ENCODE assay signal across 34 cellular contexts in genomic region chr12:88865537-88865936, GRCh38.
"Had no signal": no experiment of that assay in that cellular context is flagged by ENCODE, and none has a peak within 500 bp of the region (broad histone marks: within the 10 kb centered on the region; RNA-seq: fewer than 3 reads in every experiment).

No MANE protein-coding gene starts in this region.

- ATAC-seq: activated CD8-positive, alpha-beta memory T cell treated with anti-CD3 and anti-CD28 coated beads, Interleukin-2, amount 10 ng/mL, durations not matched to agents 7 days and 5 days; PC-3 had no signal

- H3K9me3 ChIP-seq: Peyer's patch had no signal

- H3K4me3 ChIP-seq: Peyer's patch had no signal

- DNase-seq: activated CD4-positive, alpha-beta memory T cell treated with anti-CD3 and anti-CD28 coated beads, Interleukin-2, amount 10 ng/mL, durations not matched to agents 7 days and 5 days; activated CD4-positive, alpha-beta T cell treated with anti-CD3 and anti-CD28 coated beads for 1 hour; activated CD4-positive, alpha-beta T cell treated with anti-CD3 and anti-CD28 coated beads for 48 hours; activated CD4-positive, CD25-positive, alpha-beta regulatory T cell; activated CD8-positive, alpha-beta memory T cell treated with anti-CD3 and anti-CD28 coated beads for 24 hours; activated CD8-positive, alpha-beta memory T cell treated with anti-CD3 and anti-CD28 coated beads, Interleukin-2, amount 10 ng/mL, durations not matched to agents 7 days and 5 days; activated CD8-positive, alpha-beta memory T cell treated with anti-CD3 and anti-CD28 coated beads, Interleukin-2, amount 50 U/mL, for 48 hours; activated effector memory CD4-positive, alpha-beta T cell treated with Interleukin-2 at 50 U/mL for 16 hours; activated naive CD4-positive, alpha-beta T cell treated with anti-CD3 and anti-CD28 coated beads, Interleukin-2, amount 10 ng/mL, durations not matched to agents 7 days and 5 days; activated T-cell treated with anti-CD3 and anti-CD28 coated beads, Interleukin-2, amount 50 U/mL, for 48 hours; amniotic stem cell; aorta; caudate nucleus; cerebellar nuclear complex; Kasumi-1; KG1; MM.1S; NCI-H1092 treated with DMSO at 0.1 percent for 48 hours; NCI-H1417; NCI-H146; NCI-H187; NCI-H2029 treated with DMSO at 0.1 percent for 48 hours; NCI-H2107; NCI-H226; NCI-H446 treated with DMSO at 0.1 percent for 48 hours; NCI-H524 treated with DMSO at 0.1 percent for 48 hours; NCI-H748 treated with DMSO at 0.1 percent for 48 hours; NK-92 treated with Interleukin-12 subunit alpha and Interleukin-12 subunit beta, amount 100 ng/mL, for 24 hours; PC-3; Peyer's patch; Right ventricle myocardium superior; RPMI8226; T1000; WERI-Rb-1 had no signal

- H3K27ac ChIP-seq: Peyer's patch, WERI-Rb-1 had no signal

- H3K27me3 ChIP-seq: Peyer's patch had no signal

- H3K4me1 ChIP-seq: Peyer's patch had no signal

- H3K36me3 ChIP-seq: Peyer's patch, WERI-Rb-1 had no signal
